Comparison of ENCODE assay signal across 9 cellular contexts in the genomic region with DNA sequence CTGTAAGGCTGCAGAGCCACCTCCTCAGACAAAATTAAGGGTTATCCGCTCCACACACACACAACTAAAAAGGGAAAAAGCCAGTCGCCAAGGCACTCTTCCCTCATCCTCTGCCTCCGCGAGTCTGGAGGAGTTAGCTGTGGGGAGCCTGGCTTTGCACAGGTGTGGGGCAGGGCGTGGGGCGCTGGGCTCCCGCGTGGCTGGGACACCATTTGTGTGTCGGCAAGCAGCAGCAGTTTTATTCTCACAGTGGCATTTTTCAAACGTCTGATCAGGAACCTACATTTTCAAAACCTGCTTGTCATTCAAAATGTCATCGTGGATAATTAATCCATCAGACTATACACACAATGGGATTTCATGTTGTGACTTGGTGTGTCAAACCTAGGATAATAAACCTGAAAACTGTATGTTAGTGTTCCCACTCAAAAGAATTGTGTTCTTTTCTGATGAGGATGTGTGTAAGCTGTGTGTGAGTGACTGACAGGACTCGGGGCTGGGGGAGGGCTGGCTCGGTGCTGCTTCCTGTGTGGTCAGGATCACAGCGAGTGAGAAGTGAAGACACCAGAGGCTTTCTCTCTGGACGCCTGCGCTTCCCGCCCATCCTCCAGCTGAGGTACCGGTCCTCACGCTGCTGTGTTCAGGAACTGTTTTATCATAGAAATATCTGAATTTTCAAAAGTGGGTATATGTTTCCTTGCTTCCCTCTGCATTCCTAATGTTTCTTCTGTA.
A peak's percentile ranks its signal among the peaks of the same experiment; 100 is the strongest.
DNase-seq lines count a peak whose midpoint lies in the region; ATAC-seq, FAIRE-seq and TF ChIP-seq lines count a peak whose summit lies in the region.
"Had no signal": no experiment of that assay in that cellular context is flagged by ENCODE, and none has a peak within 500 bp of the region (broad histone marks: within the 10 kb centered on the region; RNA-seq: fewer than 3 reads in every experiment).

No MANE protein-coding gene starts in this region.

- ATAC-seq in HG02571 (IDR thresholded peaks at IDR 0.05; ENCODE audit: unreplicated experiment): peak; percentile 58
- ATAC-seq in naive thymus-derived CD4-positive, alpha-beta T cell: peak; percentile 95

- DNase-seq in GM10266 (ENCODE audit: extremely low spot score) (peak; percentile 85), urothelium cell line (ENCODE audit: low spot score) (peak; percentile 19), hepatic stellate cell (ENCODE audit: low spot score) (no peak), ascending aorta (ENCODE audit: low spot score in 2 of 2) (no peak)
- peak; percentile 74 for DNase-seq in NK-92 treated with Interleukin-12 subunit alpha and Interleukin-12 subunit beta, amount 100 ng/mL, for 24 hours (lab: John Stamatoyannopoulos, UW)
- DNase-seq in activated T-cell treated with anti-CD3 and anti-CD28 coated beads, Interleukin-2, amount 50 U/mL, for 24 hours: peak; percentile 81
- DNase-seq in naive thymus-derived CD4-positive, alpha-beta T cell: peak; percentile 25 to 75 (median 72)

- peak overlapping the region; percentile 84 for H3K27ac Mint-ChIP-seq in activated T-cell treated with anti-CD3 and anti-CD28 coated beads, Interleukin-2, amount 50 U/mL, for 24 hours
- peak overlapping the region; percentile 7 to 83 (median 60) for H3K27ac Mint-ChIP-seq in naive thymus-derived CD4-positive, alpha-beta T cell

- POLR2A ChIA-PET in naive thymus-derived CD4-positive, alpha-beta T cell (lab: Charles Lee): interaction anchor here (0.9 to 2.9 kb wide), 6 partner anchors 10 to 82 kb away, joined by 3 to 23 read pairs (median 4); no protein-coding TSS in a partner anchor

- no peaks in the 10 kb centered on the region for H3K36me3 ChIP-seq in naive thymus-derived CD4-positive, alpha-beta T cell (ENCODE audit: control insufficient read depth in 2 of 3, insufficient read depth in 3 of 3, low read length in 3 of 3)
- no peaks in the 10 kb centered on the region for H3K36me3 ChIP-seq in ascending aorta

- H3K27ac ChIP-seq in naive thymus-derived CD4-positive, alpha-beta T cell (ENCODE audit: low read depth, low read length): peak overlapping the region; percentile 47
- H3K27ac ChIP-seq in ascending aorta: no peak overlapping the region

- intact Hi-C loops in naive thymus-derived CD4-positive, alpha-beta T cell (cut with micrococcal nuclease): loop anchor here (1.0 to 2.0 kb wide), 7 partner anchors 15 to 182 kb away; a partner anchor contains a TSS
- intact Hi-C loops in ascending aorta (cut with DNase I): no loop called here

- peaks cover 14 to 22% of the 10 kb centered on the region in 2 donors for H3K4me1 ChIP-seq in naive thymus-derived CD4-positive, alpha-beta T cell (ENCODE audit: control insufficient read depth in 2 of 2, insufficient read depth in 2 of 2, low read length in 2 of 2)
- no peaks in the 10 kb centered on the region for H3K4me1 ChIP-seq in ascending aorta

- no peaks in the 10 kb centered on the region for H3K27me3 Mint-ChIP-seq in activated T-cell treated with anti-CD3 and anti-CD28 coated beads, Interleukin-2, amount 50 U/mL, for 24 hours
- no peaks in the 10 kb centered on the region for H3K27me3 Mint-ChIP-seq in naive thymus-derived CD4-positive, alpha-beta T cell

- no peak for TF ChIP-seq CTCF in GM10266 (IDR thresholded peaks at IDR 0.05; ENCODE audit: control insufficient read depth, insufficient read depth, low read depth, missing control alignments)
- TF ChIP-seq CTCF in ascending aorta (IDR thresholded peaks at IDR 0.05): no peak

- H3K36me3 Mint-ChIP-seq in activated T-cell treated with anti-CD3 and anti-CD28 coated beads, Interleukin-2, amount 50 U/mL, for 24 hours (ENCODE audit: low read depth): peaks cover 3% of the 10 kb centered on the region
- peaks cover 0 to 3% (median 0%) of the 10 kb centered on the region in 5 donors for H3K36me3 Mint-ChIP-seq in naive thymus-derived CD4-positive, alpha-beta T cell

- H3K4me1 Mint-ChIP-seq in activated T-cell treated with anti-CD3 and anti-CD28 coated beads, Interleukin-2, amount 50 U/mL, for 24 hours (ENCODE audit: low read depth): peaks cover 78% of the 10 kb centered on the region
- H3K4me1 Mint-ChIP-seq in naive thymus-derived CD4-positive, alpha-beta T cell: peaks cover 25 to 76% (median 58%) of the 10 kb centered on the region in 7 donors

- peak overlapping the region; percentile 36 for H3K4me3 ChIP-seq in naive thymus-derived CD4-positive, alpha-beta T cell (ENCODE audit: low read length)
- H3K4me3 ChIP-seq in ascending aorta: no peak overlapping the region

- H3K27me3 ChIP-seq in naive thymus-derived CD4-positive, alpha-beta T cell (ENCODE audit: control insufficient read depth in 2 of 2, insufficient read depth in 2 of 2, low read length in 2 of 2): no peaks in the 10 kb centered on the region
- no peaks in the 10 kb centered on the region for H3K27me3 ChIP-seq in ascending aorta

- no peaks in the 10 kb centered on the region for H3K9me3 ChIP-seq in naive thymus-derived CD4-positive, alpha-beta T cell (ENCODE audit: control insufficient read depth in 2 of 3, low read length in 3 of 3)
- H3K9me3 ChIP-seq in ascending aorta: no peaks in the 10 kb centered on the region

- H3K9me3 Mint-ChIP-seq in activated T-cell treated with anti-CD3 and anti-CD28 coated beads, Interleukin-2, amount 50 U/mL, for 24 hours: no peaks in the 10 kb centered on the region
- H3K9me3 Mint-ChIP-seq in naive thymus-derived CD4-positive, alpha-beta T cell: no peaks in the 10 kb centered on the region

- FAIRE-seq in urothelium cell line (lab: Jason Lieb, UNC): no peak
- FAIRE-seq: H1 had no signal

- CTCF ChIA-PET in naive thymus-derived CD4-positive, alpha-beta T cell (lab: Charles Lee): interaction anchor here (0.6 kb wide), 2 partner anchors 15 to 106 kb away, joined by 3 to 6 read pairs; no protein-coding TSS in a partner anchor

- peak overlapping the region; percentile 21 for H3K4me3 Mint-ChIP-seq in activated T-cell treated with anti-CD3 and anti-CD28 coated beads, Interleukin-2, amount 50 U/mL, for 24 hours
- H3K4me3 Mint-ChIP-seq in naive thymus-derived CD4-positive, alpha-beta T cell: peak overlapping the region; percentile 9 to 82 (median 72)

Comparison
In these comparisons a context has a peak if more than half of its experiments do, and no peak if none do; other contexts are left out.
1. DNase-seq: peak in GM10266 (single experiment), NK-92 treated with Interleukin-12 subunit alpha and Interleukin-12 subunit beta, amount 100 ng/mL, for 24 hours (single experiment), activated T-cell treated with anti-CD3 and anti-CD28 coated beads, Interleukin-2, amount 50 U/mL, for 24 hours (single experiment), naive thymus-derived CD4-positive, alpha-beta T cell (9 of 9) and urothelium cell line (single experiment); none in hepatic stellate cell (single experiment) and ascending aorta (0 of 2).